ENCODE assay signal across 8 cellular contexts in genomic region chr12:55736780-55737580, GRCh38. TPM values are rescaled to one million over a fixed set of nuclear protein-coding genes. Genes with fewer than 3 reads are reported as not detected.
DNase-seq lines count a peak whose midpoint lies in the region; ATAC-seq and TF ChIP-seq lines count a peak whose summit lies in the region.

No MANE protein-coding gene starts in this region.

- CTCF ChIA-PET in activated CD4-positive, alpha-beta memory T cell treated with anti-CD3 and anti-CD28 coated beads for 36 hours (lab: Charles Lee) = interaction anchor here (0.8 to 9.9 kb wide), 19 partner anchors 7 to 310 kb away, joined by 3 to 130 read pairs (median 21); partner anchors contain the start of genes BLOC1S1, CD63, DGKA and DNAJC14

- no peaks in the 10 kb centered on the region for H3K36me3 Mint-ChIP-seq in activated CD4-positive, alpha-beta memory T cell treated with anti-CD3 and anti-CD28 coated beads for 36 hours

- intact Hi-C loops in activated CD4-positive, alpha-beta memory T cell treated with anti-CD3 and anti-CD28 coated beads for 36 hours (cut with micrococcal nuclease) = loop anchor here (1.0 to 5.0 kb wide), 4 partner anchors 8 to 80 kb away; partner anchors contain the start of gene CD63

- H3K27ac ChIP-seq in temporal lobe (ENCODE audit: low read depth, low read length) = peak overlapping the region; percentile 93

- H3K27me3 Mint-ChIP-seq in activated CD4-positive, alpha-beta memory T cell treated with anti-CD3 and anti-CD28 coated beads for 36 hours = no peaks in the 10 kb centered on the region

- DNase-seq in EL (peak; percentile 66), NCI-H510A (lab: John Stamatoyannopoulos, UW) (peak; percentile 70), epithelial cell of proximal tubule (ENCODE audit: low read depth) (no peak), mesenteric fat pad (ENCODE audit: low spot score) (peak; percentile 87)
- DNase-seq in activated CD4-positive, alpha-beta memory T cell treated with anti-CD3 and anti-CD28 coated beads for 36 hours = peak; percentile 83

- no peak overlapping the region for H3K4me3 ChIP-seq in epithelial cell of proximal tubule (ENCODE audit: low read depth, low read length)

- H3K4me1 Mint-ChIP-seq in activated CD4-positive, alpha-beta memory T cell treated with anti-CD3 and anti-CD28 coated beads for 36 hours (ENCODE audit: low read depth) = peaks cover 17% of the 10 kb centered on the region

- TF ChIP-seq CTCF in epithelial cell of proximal tubule (conservative IDR thresholded peaks at IDR 0.05; ENCODE audit: low read depth, low read length) = peak; percentile 98

- H3K9me3 Mint-ChIP-seq in activated CD4-positive, alpha-beta memory T cell treated with anti-CD3 and anti-CD28 coated beads for 36 hours = no peaks in the 10 kb centered on the region

- ATAC-seq in HG03135 (IDR thresholded peaks at IDR 0.05; ENCODE audit: unreplicated experiment) (peak; percentile 35), HG03565 (IDR thresholded peaks at IDR 0.05; ENCODE audit: unreplicated experiment) (no peak)

- POLR2A ChIA-PET in activated CD4-positive, alpha-beta memory T cell treated with anti-CD3 and anti-CD28 coated beads for 36 hours (lab: Charles Lee) = interaction anchor here (1.3 kb wide), 1 partner anchor 12 kb away, joined by 3 read pairs; no protein-coding TSS in a partner anchor

- H3K4me3 Mint-ChIP-seq in activated CD4-positive, alpha-beta memory T cell treated with anti-CD3 and anti-CD28 coated beads for 36 hours = no peak overlapping the region

- H3K27ac Mint-ChIP-seq in activated CD4-positive, alpha-beta memory T cell treated with anti-CD3 and anti-CD28 coated beads for 36 hours = peak overlapping the region; percentile 44

RNA-seq across cellular contexts. Expression of gene GDF11, which starts 5.9 kb away (rescaled TPM):
- total RNA-seq in activated CD4-positive, alpha-beta memory T cell treated with anti-CD3 and anti-CD28 coated beads for 36 hours = 1 to 10 TPM; 7.7 to 8.7 TPM
- total RNA-seq in epithelial cell of proximal tubule (2.8 and 8.5 TPM in 2 replicates), mesenteric fat pad (5.8 TPM), temporal lobe (8.6 TPM)

RNA-seq across cellular contexts. Expression of gene CD63, which starts 8.2 kb away (rescaled TPM):
- total RNA-seq in activated CD4-positive, alpha-beta memory T cell treated with anti-CD3 and anti-CD28 coated beads for 36 hours = 100 to 1,000 TPM; 204 to 210 TPM
- total RNA-seq in epithelial cell of proximal tubule (758 and 1,095 TPM in 2 replicates), mesenteric fat pad (1,545 TPM), temporal lobe (115 TPM)

RNA-seq across cellular contexts. Expression of gene RDH5, which starts 16.8 kb away (rescaled TPM):
- total RNA-seq in activated CD4-positive, alpha-beta memory T cell treated with anti-CD3 and anti-CD28 coated beads for 36 hours = 1 to 10 TPM; 5.1 to 7.0 TPM
- 2.3 and 2.5 TPM in 2 replicates for total RNA-seq in epithelial cell of proximal tubule
- 123 TPM for total RNA-seq in mesenteric fat pad
- 3.0 TPM for total RNA-seq in temporal lobe

RNA-seq across cellular contexts. Expression of gene BLOC1S1, which starts 21.1 kb away (rescaled TPM):
- total RNA-seq in activated CD4-positive, alpha-beta memory T cell treated with anti-CD3 and anti-CD28 coated beads for 36 hours = 100 to 1,000 TPM; 153 to 162 TPM
- 157 and 187 TPM in 2 replicates for total RNA-seq in epithelial cell of proximal tubule
- total RNA-seq in mesenteric fat pad = 136 TPM
- 27.5 TPM for total RNA-seq in temporal lobe

RNA-seq across cellular contexts. Expression of gene ITGA7, which starts 29.3 kb away (rescaled TPM):
- 1 to 10 TPM; 4.1 to 4.5 TPM for total RNA-seq in activated CD4-positive, alpha-beta memory T cell treated with anti-CD3 and anti-CD28 coated beads for 36 hours
- total RNA-seq in epithelial cell of proximal tubule (3.8 and 7.7 TPM in 2 replicates), mesenteric fat pad (536 TPM), temporal lobe (9.1 TPM)

Comparison
In these comparisons a context has a peak if more than half of its experiments do, and no peak if none do; other contexts are left out.
1. RNA of gene RDH5, which starts 16.8 kb away (total RNA-seq): 123 TPM in mesenteric fat pad (single experiment); 5.1 to 7.0 TPM in activated CD4-positive, alpha-beta memory T cell treated with anti-CD3 and anti-CD28 coated beads for 36 hours, 3.0 TPM in temporal lobe (single experiment) and 2.3 to 2.5 TPM in epithelial cell of proximal tubule; every median in the first group is over 10 times any median in the second.